In genomic region chr18:63831080-63831788, GRCh38 we compare ENCODE assay signal across 8 cellular contexts.
DNase-seq lines count a peak whose midpoint lies in the region; ATAC-seq lines count a peak whose summit lies in the region.

No MANE protein-coding gene starts in this region.

- peak; percentile 7 for DNase-seq in DMS79 treated with DMSO at 0.1 percent for 48 hours (lab: John Stamatoyannopoulos, UW)
- no peak for DNase-seq in DMS79 (lab: John Stamatoyannopoulos, UW)
- peak; percentile 50 for DNase-seq in SKM-1 (lab: John Stamatoyannopoulos, UW; ENCODE audit: unreplicated experiment)
- DNase-seq in stimulated activated naive CD8-positive, alpha-beta T cell treated with anti-CD3 and anti-CD28 coated beads, Interleukin-15, Interleukin-2, amounts not matched to agents 100 U/mL and 50 U/mL, for 24 hours, result no peak
- no peak for DNase-seq in NAMALWA (ENCODE audit: low spot score)
- DNase-seq in nucleus accumbens (lab: John Stamatoyannopoulos, UW), result no peak
- no peak for DNase-seq in NCI-H82 treated with DMSO at 0.1 percent for 48 hours (lab: John Stamatoyannopoulos, UW; ENCODE audit: unreplicated experiment)

- peak; percentile 96 for ATAC-seq in HG03108 (IDR thresholded peaks at IDR 0.05; ENCODE audit: unreplicated experiment)
- ATAC-seq in stimulated activated naive CD8-positive, alpha-beta T cell treated with anti-CD3 and anti-CD28 coated beads, Interleukin-15, Interleukin-2, amounts not matched to agents 100 U/mL and 50 U/mL, for 24 hours, result peak; percentile 55

Comparison
In these comparisons a context has a peak if more than half of its experiments do, and no peak if none do; other contexts are left out.
1. DNase-seq: peak in DMS79 treated with DMSO at 0.1 percent for 48 hours (single experiment) and SKM-1 (single experiment); none in DMS79 (single experiment), stimulated activated naive CD8-positive, alpha-beta T cell treated with anti-CD3 and anti-CD28 coated beads, Interleukin-15, Interleukin-2, amounts not matched to agents 100 U/mL and 50 U/mL, for 24 hours (single experiment), NAMALWA (single experiment), nucleus accumbens (0 of 56) and NCI-H82 treated with DMSO at 0.1 percent for 48 hours (single experiment).